In the genomic region with DNA sequence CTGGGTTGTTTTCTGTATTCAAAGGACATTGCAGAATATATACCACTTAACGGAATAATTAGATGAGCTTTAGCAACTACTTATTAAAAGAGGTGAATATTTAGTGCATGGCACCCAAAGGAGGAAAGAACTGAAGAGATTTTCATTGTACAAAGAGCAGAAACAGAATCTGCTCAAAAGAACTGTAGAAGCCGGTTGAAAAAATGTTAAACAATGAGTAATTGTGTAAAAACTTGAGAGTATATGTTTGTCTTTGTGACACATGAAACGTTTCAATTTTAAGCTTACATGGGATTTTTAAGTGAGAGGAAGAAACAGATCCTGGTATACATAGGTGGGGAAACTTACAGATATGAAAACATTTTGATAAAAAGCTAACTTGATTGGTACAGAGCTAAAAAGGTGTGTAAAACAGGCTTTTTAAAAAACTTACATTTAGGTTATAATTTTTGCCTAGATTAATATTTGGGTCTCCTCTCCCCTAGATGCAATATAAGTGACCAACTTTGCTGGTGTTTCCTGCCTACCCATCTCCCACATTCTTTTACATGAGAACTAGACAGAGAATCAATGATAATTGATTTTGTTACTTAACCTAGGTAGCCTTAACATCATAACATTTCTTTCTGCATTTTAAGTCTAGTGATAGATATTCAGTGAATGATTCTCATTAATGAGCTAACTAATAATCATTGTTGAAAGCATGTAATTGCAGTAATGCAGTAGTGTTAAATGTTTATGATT, we compare ENCODE assay signal across 1 cellular context.
TF ChIP-seq lines count a peak whose summit lies in the region.

No MANE protein-coding gene starts in this region.

TF ChIP-seq in HCT116, 20 proteins besides CTCF, POLR2A, EP300 and RAD21 (continued from another document):
- TF ChIP-seq POLR2AphosphoS5 (IDR thresholded peaks at IDR 0.05; ENCODE audit: low read depth, low read length), result no peak
- TF ChIP-seq EZH2 (IDR thresholded peaks at IDR 0.05), result no peak
- no peak for TF ChIP-seq SIN3A (IDR thresholded peaks at IDR 0.05; ENCODE audit: low read depth)
- no peak for TF ChIP-seq MAX (IDR thresholded peaks at IDR 0.05)
- no peak for TF ChIP-seq ZFX (IDR thresholded peaks at IDR 0.05)
- no peak for TF ChIP-seq ELF1 (IDR thresholded peaks at IDR 0.05; ENCODE audit: borderline replicate concordance, low read depth)
